ENCODE assay signal across 17 cellular contexts in the genomic region with DNA sequence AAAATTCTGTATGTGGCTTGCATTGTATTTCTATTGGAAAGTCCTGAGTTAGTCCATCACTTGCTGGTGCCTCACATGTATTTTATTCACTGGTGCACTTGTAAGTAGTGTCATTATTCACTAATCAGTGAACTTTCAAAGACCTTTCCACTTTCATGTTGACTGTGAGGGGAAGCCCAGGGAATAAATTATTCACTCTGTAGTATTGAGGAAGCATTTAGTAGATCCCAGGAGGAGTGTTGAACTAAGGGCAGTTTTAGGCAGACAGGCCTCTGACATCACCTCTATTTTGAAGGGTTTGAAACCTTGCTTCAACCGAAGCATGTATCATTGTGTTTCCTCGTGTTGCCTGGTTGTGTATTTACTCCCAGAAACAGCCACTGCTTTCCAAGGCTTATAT.
DNase-seq lines count a peak whose midpoint lies in the region; ATAC-seq and TF ChIP-seq lines count a peak whose summit lies in the region.
"Had no signal": no experiment of that assay in that cellular context is flagged by ENCODE, and none has a peak within 500 bp of the region (broad histone marks: within the 10 kb centered on the region; RNA-seq: fewer than 3 reads in every experiment).

No MANE protein-coding gene starts in this region.

- H3K4me3 Mint-ChIP-seq in stimulated activated naive CD8-positive, alpha-beta T cell treated with anti-CD3 and anti-CD28 coated beads, Interleukin-15, amount 100 ng/mL, for 72 hours: no peak overlapping the region

- H3K27me3 Mint-ChIP-seq in stimulated activated naive CD8-positive, alpha-beta T cell treated with anti-CD3 and anti-CD28 coated beads, Interleukin-15, amount 100 ng/mL, for 72 hours: no peaks in the 10 kb centered on the region

- no peaks in the 10 kb centered on the region for H3K4me1 Mint-ChIP-seq in stimulated activated naive CD8-positive, alpha-beta T cell treated with anti-CD3 and anti-CD28 coated beads, Interleukin-15, amount 100 ng/mL, for 72 hours

- H3K36me3 ChIP-seq in spleen (no peaks in the 10 kb centered on the region), gastrocnemius medialis (no peaks in the 10 kb centered on the region)

- intact Hi-C loops in spleen (cut with DNase I; ENCODE audit: low total_unique reads) (no loop called here), gastrocnemius medialis (cut with DNase I; ENCODE audit: low total_unique reads) (no loop called here)

- 57 to 80% (median 67%) methylated on average over 2 of the region's 2 CpGs for WGBS in spleen, 5 donors

- TF ChIP-seq POLR2A in spleen (IDR thresholded peaks at IDR 0.05): no peak
- TF ChIP-seq POLR2A in gastrocnemius medialis (IDR thresholded peaks at IDR 0.05): no peak

- H3K27ac ChIP-seq in spleen (no peak overlapping the region), gastrocnemius medialis (no peak overlapping the region)
- H3K27ac ChIP-seq: parathyroid adenoma, SK-N-MC had no signal

- ATAC-seq in stimulated activated naive CD8-positive, alpha-beta T cell treated with anti-CD3 and anti-CD28 coated beads, Interleukin-15, Interleukin-2, amounts not matched to agents 100 U/mL and 50 U/mL, for 24 hours: peak; percentile 71
- ATAC-seq in stimulated activated naive CD8-positive, alpha-beta T cell treated with anti-CD3 and anti-CD28 coated beads, Interleukin-15, amount 100 ng/mL, for 72 hours: no peak
- ATAC-seq in GM21723 (IDR thresholded peaks at IDR 0.05; ENCODE audit: unreplicated experiment) (peak; percentile 80), HG03135 (IDR thresholded peaks at IDR 0.05; ENCODE audit: unreplicated experiment) (peak; percentile 94), gastrocnemius medialis (no peak)

- no peak for DNase-seq in stimulated activated naive CD8-positive, alpha-beta T cell treated with anti-CD3 and anti-CD28 coated beads, Interleukin-15, Interleukin-2, amounts not matched to agents 100 U/mL and 50 U/mL, for 24 hours
- DNase-seq in stimulated activated naive CD8-positive, alpha-beta T cell treated with anti-CD3 and anti-CD28 coated beads, Interleukin-15, amount 100 ng/mL, for 72 hours: no peak
- DNase-seq in spleen (no peak), kidney glomerular epithelial cell (lab: John Stamatoyannopoulos, UW) (no peak), NOMO-1 (lab: John Stamatoyannopoulos, UW; ENCODE audit: unreplicated experiment in 2 of 2) (no peak), gastrocnemius medialis (no peak)
- DNase-seq: ACHN; activated CD4-positive, alpha-beta T cell treated with anti-CD3 and anti-CD28 coated beads, Interleukin-2, amount 50 U/mL, for 48 hours; DND-41; effector memory CD4-positive, alpha-beta T cell; HCEC 1CT; head of caudate nucleus; NCI-H446 treated with DMSO at 0.1 percent for 48 hours had no signal

- no peak overlapping the region for H3K4me3 ChIP-seq in spleen
- no peak overlapping the region for H3K4me3 ChIP-seq in gastrocnemius medialis
- H3K4me3 ChIP-seq: SK-N-MC had no signal

- H3K27me3 ChIP-seq in spleen (replicated peaks in 1 of 7) (no peaks in the 10 kb centered on the region), gastrocnemius medialis (no peaks in the 10 kb centered on the region)

- in situ Hi-C loops in gastrocnemius medialis (cut with MboI; ENCODE audit: low sequenced_read_pairs in 4 of 4): no loop called here

- H3K4me1 ChIP-seq in spleen (no peaks in the 10 kb centered on the region), gastrocnemius medialis (no peaks in the 10 kb centered on the region)
- H3K4me1 ChIP-seq: parathyroid adenoma had no signal

- TF ChIP-seq CTCF in spleen (IDR thresholded peaks at IDR 0.05 in 8 of 11, conservative IDR thresholded peaks at IDR 0.05 in 3 of 11) (no peak), gastrocnemius medialis (IDR thresholded peaks at IDR 0.05 in 4 of 5, conservative IDR thresholded peaks at IDR 0.05 in 1 of 5) (no peak)

- H3K27ac Mint-ChIP-seq in stimulated activated naive CD8-positive, alpha-beta T cell treated with anti-CD3 and anti-CD28 coated beads, Interleukin-15, amount 100 ng/mL, for 72 hours: no peak overlapping the region

- H3K9me3 Mint-ChIP-seq in stimulated activated naive CD8-positive, alpha-beta T cell treated with anti-CD3 and anti-CD28 coated beads, Interleukin-15, amount 100 ng/mL, for 72 hours: peaks cover 0 to 15% of the 10 kb centered on the region in 2 donors

- H3K9me3 ChIP-seq in spleen (peaks cover 0 to 32% (median 4%) of the 10 kb centered on the region in 8 donors), gastrocnemius medialis (no peaks in the 10 kb centered on the region)

Comparison
In these comparisons a context has a peak if more than half of its experiments do, and no peak if none do; other contexts are left out.
1. ATAC-seq: peak in stimulated activated naive CD8-positive, alpha-beta T cell treated with anti-CD3 and anti-CD28 coated beads, Interleukin-15, Interleukin-2, amounts not matched to agents 100 U/mL and 50 U/mL, for 24 hours (single experiment), GM21723 (single experiment) and HG03135 (single experiment); none in stimulated activated naive CD8-positive, alpha-beta T cell treated with anti-CD3 and anti-CD28 coated beads, Interleukin-15, amount 100 ng/mL, for 72 hours (single experiment) and gastrocnemius medialis (0 of 2).